In genomic region chr2:234147335-234147861, GRCh38 we compare ENCODE assay signal across 13 cellular contexts.
DNase-seq lines count a peak whose midpoint lies in the region; ATAC-seq and TF ChIP-seq lines count a peak whose summit lies in the region.
"Had no signal": no experiment of that assay in that cellular context is flagged by ENCODE, and none has a peak within 500 bp of the region (broad histone marks: within the 10 kb centered on the region; RNA-seq: fewer than 3 reads in every experiment).

No MANE protein-coding gene starts in this region.

- H3K9me3 Mint-ChIP-seq in activated CD4-positive, alpha-beta T cell treated with anti-CD3 and anti-CD28 coated beads, Interleukin-2, amount 10 ng/mL, durations not matched to agents 7 days and 5 days, result peaks cover 21% of the 10 kb centered on the region
- H3K9me3 Mint-ChIP-seq in activated T-helper 17 cell treated with anti-CD3 and anti-CD28 coated beads, Interleukin-2, amount 50 U/mL, for 72 hours, result peaks cover 4% of the 10 kb centered on the region
- H3K9me3 Mint-ChIP-seq in progenitor cell of endocrine pancreas (ENCODE audit: low read depth), result no peaks in the 10 kb centered on the region

- no peak overlapping the region for H3K4me3 ChIP-seq in left lung
- H3K4me3 ChIP-seq: psoas muscle, suprapubic skin had no signal

- peaks cover 34% of the 10 kb centered on the region for H3K4me1 Mint-ChIP-seq in activated CD4-positive, alpha-beta T cell treated with anti-CD3 and anti-CD28 coated beads, Interleukin-2, amount 10 ng/mL, durations not matched to agents 7 days and 5 days
- H3K4me1 Mint-ChIP-seq in activated T-helper 17 cell treated with anti-CD3 and anti-CD28 coated beads, Interleukin-2, amount 50 U/mL, for 72 hours, result peaks cover 16% of the 10 kb centered on the region
- H3K4me1 Mint-ChIP-seq in progenitor cell of endocrine pancreas (ENCODE audit: low read depth), result peaks cover 8% of the 10 kb centered on the region

- H3K4me1 ChIP-seq in left lung, result no peaks in the 10 kb centered on the region
- H3K4me1 ChIP-seq: psoas muscle had no signal

- H3K27me3 ChIP-seq in left lung, result no peaks in the 10 kb centered on the region
- H3K27me3 ChIP-seq: suprapubic skin had no signal

- peak; percentile 28 for DNase-seq in activated CD4-positive, alpha-beta T cell treated with anti-CD3 and anti-CD28 coated beads, Interleukin-2, amount 10 ng/mL, durations not matched to agents 7 days and 5 days
- no peak for DNase-seq in activated CD4-positive, alpha-beta T cell treated with anti-CD3 and anti-CD28 coated beads for 48 hours
- DNase-seq in NCI-H1105 (lab: John Stamatoyannopoulos, UW) (peak; percentile 52), renal cortical epithelial cell (ENCODE audit: low read depth) (peak; percentile 98), cerebellar cortex (ENCODE audit: low spot score) (no peak), progenitor cell of endocrine pancreas (ENCODE audit: low spot score, unreplicated experiment) (no peak), left lung (no peak)
- DNase-seq: head of caudate nucleus, KBM-7, NCI-H446 treated with DMSO at 0.1 percent for 48 hours, psoas muscle had no signal

- CTCF ChIA-PET in activated CD4-positive, alpha-beta T cell treated with anti-CD3 and anti-CD28 coated beads, Interleukin-2, amount 10 ng/mL, durations not matched to agents 7 days and 5 days (lab: Charles Lee), result interaction anchor here (0.6 to 2.2 kb wide), 2 partner anchors 12 to 141 kb away, joined by 3 to 7 read pairs; no protein-coding TSS in a partner anchor

- peak; percentile 53 for ATAC-seq in activated T-helper 17 cell treated with anti-CD3 and anti-CD28 coated beads, Interleukin-2, amount 50 U/mL, for 72 hours (replicated peaks)
- no peak for ATAC-seq in left lung
- ATAC-seq: psoas muscle had no signal

- H3K4me3 Mint-ChIP-seq in activated CD4-positive, alpha-beta T cell treated with anti-CD3 and anti-CD28 coated beads, Interleukin-2, amount 10 ng/mL, durations not matched to agents 7 days and 5 days, result no peak overlapping the region
- H3K4me3 Mint-ChIP-seq in activated T-helper 17 cell treated with anti-CD3 and anti-CD28 coated beads, Interleukin-2, amount 50 U/mL, for 72 hours, result peak overlapping the region; percentile 44
- no peak overlapping the region for H3K4me3 Mint-ChIP-seq in progenitor cell of endocrine pancreas (ENCODE audit: low read depth)

- peak overlapping the region; percentile 77 for H3K27ac Mint-ChIP-seq in activated CD4-positive, alpha-beta T cell treated with anti-CD3 and anti-CD28 coated beads, Interleukin-2, amount 10 ng/mL, durations not matched to agents 7 days and 5 days
- H3K27ac Mint-ChIP-seq in activated T-helper 17 cell treated with anti-CD3 and anti-CD28 coated beads, Interleukin-2, amount 50 U/mL, for 72 hours, result peak overlapping the region; percentile 29
- no peak overlapping the region for H3K27ac Mint-ChIP-seq in progenitor cell of endocrine pancreas

- H3K27ac ChIP-seq in left lung, result no peak overlapping the region
- H3K27ac ChIP-seq: psoas muscle, suprapubic skin had no signal

- no peaks in the 10 kb centered on the region for H3K9me3 ChIP-seq in left lung
- H3K9me3 ChIP-seq: psoas muscle, suprapubic skin had no signal

- POLR2A ChIA-PET in activated CD4-positive, alpha-beta T cell treated with anti-CD3 and anti-CD28 coated beads, Interleukin-2, amount 10 ng/mL, durations not matched to agents 7 days and 5 days (lab: Charles Lee), result interaction anchor here (0.6 kb wide), 1 partner anchor 16 kb away, joined by 6 read pairs; no protein-coding TSS in a partner anchor

- intact Hi-C loops in left lung (cut with DNase I), result no loop called here

- H3K36me3 Mint-ChIP-seq in activated CD4-positive, alpha-beta T cell treated with anti-CD3 and anti-CD28 coated beads, Interleukin-2, amount 10 ng/mL, durations not matched to agents 7 days and 5 days (ENCODE audit: low read depth), result peaks cover 7% of the 10 kb centered on the region
- no peaks in the 10 kb centered on the region for H3K36me3 Mint-ChIP-seq in activated T-helper 17 cell treated with anti-CD3 and anti-CD28 coated beads, Interleukin-2, amount 50 U/mL, for 72 hours (ENCODE audit: low read depth)
- no peaks in the 10 kb centered on the region for H3K36me3 Mint-ChIP-seq in progenitor cell of endocrine pancreas (ENCODE audit: insufficient read depth)

- no peak for TF ChIP-seq CTCF in progenitor cell of endocrine pancreas (IDR thresholded peaks at IDR 0.05; ENCODE audit: unreplicated experiment)
- no peak for TF ChIP-seq CTCF in left lung (IDR thresholded peaks at IDR 0.05)

- H3K27me3 Mint-ChIP-seq in activated CD4-positive, alpha-beta T cell treated with anti-CD3 and anti-CD28 coated beads, Interleukin-2, amount 10 ng/mL, durations not matched to agents 7 days and 5 days, result no peaks in the 10 kb centered on the region
- H3K27me3 Mint-ChIP-seq in activated T-helper 17 cell treated with anti-CD3 and anti-CD28 coated beads, Interleukin-2, amount 50 U/mL, for 72 hours, result no peaks in the 10 kb centered on the region
- H3K27me3 Mint-ChIP-seq in progenitor cell of endocrine pancreas, result no peaks in the 10 kb centered on the region

- H3K36me3 ChIP-seq in left lung, result no peaks in the 10 kb centered on the region
- H3K36me3 ChIP-seq: suprapubic skin had no signal

Comparison
In these comparisons a context has a peak if more than half of its experiments do, and no peak if none do; other contexts are left out.
1. DNase-seq: peak in activated CD4-positive, alpha-beta T cell treated with anti-CD3 and anti-CD28 coated beads, Interleukin-2, amount 10 ng/mL, durations not matched to agents 7 days and 5 days (single experiment), NCI-H1105 (single experiment) and renal cortical epithelial cell (single experiment); none in activated CD4-positive, alpha-beta T cell treated with anti-CD3 and anti-CD28 coated beads for 48 hours (single experiment), cerebellar cortex (single experiment), progenitor cell of endocrine pancreas (single experiment) and left lung (0 of 2).